7 cellular contexts compared by ENCODE assay signal in genomic region chr10:30027057-30028005, GRCh38. TPM values are rescaled to one million over a fixed set of nuclear protein-coding genes. Genes with fewer than 3 reads are reported as not detected.
DNase-seq lines count a peak whose midpoint lies in the region; ATAC-seq lines count a peak whose summit lies in the region.

No MANE protein-coding gene starts in this region.

- intact Hi-C loops in left ventricle myocardium superior (cut with micrococcal nuclease) = no loop called here

- peak overlapping the region; percentile 43 for H3K27ac Mint-ChIP-seq in activated T-cell treated with anti-CD3 and anti-CD28 coated beads, Interleukin-2, amount 50 U/mL, for 72 hours

- ATAC-seq in GM18858 (IDR thresholded peaks at IDR 0.05; ENCODE audit: unreplicated experiment) = peak; percentile 79
- peak; percentile 87 for ATAC-seq in HG02870 (IDR thresholded peaks at IDR 0.05; ENCODE audit: unreplicated experiment)
- peak; percentile 95 to 98 for ATAC-seq in activated T-cell treated with anti-CD3 and anti-CD28 coated beads, Interleukin-2, amount 50 U/mL, for 72 hours (replicated peaks in 1 of 2)
- ATAC-seq in left ventricle myocardium superior = peak; percentile 63

- peaks cover 52% of the 10 kb centered on the region for H3K27me3 Mint-ChIP-seq in activated T-cell treated with anti-CD3 and anti-CD28 coated beads, Interleukin-2, amount 50 U/mL, for 72 hours (ENCODE audit: low read depth)

- DNase-seq in NOMO-1 treated with DMSO at 0.1 percent for 48 hours (lab: John Stamatoyannopoulos, UW; ENCODE audit: unreplicated experiment) (peak; percentile 88), left ventricle myocardium superior (peak; percentile 55), kidney glomerular epithelial cell (lab: John Stamatoyannopoulos, UW) (no peak)
- DNase-seq in activated T-cell treated with anti-CD3 and anti-CD28 coated beads, Interleukin-2, amount 50 U/mL, for 72 hours = peak; percentile 90
- peak; percentile 80 for DNase-seq in stimulated activated CD4-positive, alpha-beta T cell treated with anti-CD3 and anti-CD28 coated beads, Interleukin-4, amount 100 ng/mL, for 24 hours

- H3K4me1 Mint-ChIP-seq in activated T-cell treated with anti-CD3 and anti-CD28 coated beads, Interleukin-2, amount 50 U/mL, for 72 hours (ENCODE audit: low read depth) = peaks cover 36% of the 10 kb centered on the region

- no peaks in the 10 kb centered on the region for H3K9me3 Mint-ChIP-seq in activated T-cell treated with anti-CD3 and anti-CD28 coated beads, Interleukin-2, amount 50 U/mL, for 72 hours

- H3K4me3 Mint-ChIP-seq in activated T-cell treated with anti-CD3 and anti-CD28 coated beads, Interleukin-2, amount 50 U/mL, for 72 hours = peak overlapping the region; percentile 79 to 81

- no peaks in the 10 kb centered on the region for H3K36me3 Mint-ChIP-seq in activated T-cell treated with anti-CD3 and anti-CD28 coated beads, Interleukin-2, amount 50 U/mL, for 72 hours (ENCODE audit: insufficient read depth in 2 of 2)

RNA-seq across cellular contexts. Expression of gene JCAD, which starts 32.1 kb away (rescaled TPM):
- total RNA-seq in activated T-cell treated with anti-CD3 and anti-CD28 coated beads, Interleukin-2, amount 50 U/mL, for 72 hours = under 1 TPM; 0.05 to 0.29 TPM
- 30.4 TPM for total RNA-seq in left ventricle myocardium superior

Comparison
In these comparisons a context has a peak if more than half of its experiments do, and no peak if none do; other contexts are left out.
1. RNA of gene JCAD, which starts 32.1 kb away (total RNA-seq): 30.4 TPM in left ventricle myocardium superior (single experiment); 0.05 to 0.29 TPM in activated T-cell treated with anti-CD3 and anti-CD28 coated beads, Interleukin-2, amount 50 U/mL, for 72 hours; every median in the first group is over 10 times any median in the second.
2. Peak in every context shown above with its lines, with median percentiles within 50 percentile points of each other: ATAC-seq.